ENCODE assay signal across 8 cellular contexts in genomic region chr1:157156058-157156541, GRCh38. TPM values are rescaled to one million over a fixed set of nuclear protein-coding genes. Genes with fewer than 3 reads are reported as not detected.
DNase-seq lines count a peak whose midpoint lies in the region; TF ChIP-seq lines count a peak whose summit lies in the region.

No MANE protein-coding gene starts in this region.

- H3K4me3 ChIP-seq in BE2C (ENCODE audit: low read depth, low read length), result peak overlapping the region; percentile 61
- peak overlapping the region; percentile 19 for H3K4me3 ChIP-seq in HAP-1
- peak overlapping the region; percentile 25 for H3K4me3 ChIP-seq in choroid plexus epithelial cell (ENCODE audit: low read depth, low read length)
- no peak overlapping the region for H3K4me3 ChIP-seq in lower leg skin (ENCODE audit: low read depth, poor library complexity, severe bottlenecking)

- peak; percentile 90 for TF ChIP-seq CTCF in BE2C (IDR thresholded peaks at IDR 0.05; ENCODE audit: low read depth, low read length)
- TF ChIP-seq CTCF in choroid plexus epithelial cell (conservative IDR thresholded peaks at IDR 0.05; ENCODE audit: low read depth, low read length), result peak; percentile 95
- peak in 1 of 3 donors; percentile 93 for TF ChIP-seq CTCF in lower leg skin (IDR thresholded peaks at IDR 0.05)

- no peak overlapping the region for H3K4me3 Mint-ChIP-seq in activated CD4-positive, alpha-beta T cell treated with anti-CD3 and anti-CD28 coated beads, Interleukin-2, amount 10 ng/mL, durations not matched to agents 7 days and 5 days

- no peaks in the 10 kb centered on the region for H3K9me3 Mint-ChIP-seq in activated CD4-positive, alpha-beta T cell treated with anti-CD3 and anti-CD28 coated beads, Interleukin-2, amount 10 ng/mL, durations not matched to agents 7 days and 5 days

- H3K27me3 ChIP-seq in BE2C (no peaks in the 10 kb centered on the region), HAP-1 (ENCODE audit: low read depth) (no peaks in the 10 kb centered on the region)

- in situ Hi-C loops in HAP-1 (cut with MboI; ENCODE audit: low sequenced_read_pairs), result no loop called here

- H3K36me3 Mint-ChIP-seq in activated CD4-positive, alpha-beta T cell treated with anti-CD3 and anti-CD28 coated beads, Interleukin-2, amount 10 ng/mL, durations not matched to agents 7 days and 5 days (ENCODE audit: low read depth), result no peaks in the 10 kb centered on the region

- no peaks in the 10 kb centered on the region for H3K36me3 ChIP-seq in BE2C
- H3K36me3 ChIP-seq in HAP-1 (replicated peaks), result no peaks in the 10 kb centered on the region

- H3K9me3 ChIP-seq in BE2C (no peaks in the 10 kb centered on the region), HAP-1 (no peaks in the 10 kb centered on the region)

- intact Hi-C loops in lower leg skin (cut with DNase I; ENCODE audit: low total_unique reads), result no loop called here

- peaks cover 22% of the 10 kb centered on the region for H3K27me3 Mint-ChIP-seq in activated CD4-positive, alpha-beta T cell treated with anti-CD3 and anti-CD28 coated beads, Interleukin-2, amount 10 ng/mL, durations not matched to agents 7 days and 5 days

- CTCF ChIA-PET in activated CD4-positive, alpha-beta T cell treated with anti-CD3 and anti-CD28 coated beads, Interleukin-2, amount 10 ng/mL, durations not matched to agents 7 days and 5 days (lab: Charles Lee), result interaction anchor here (0.8 to 11.8 kb wide), 22 partner anchors 9 to 74 kb away, joined by 3 to 176 read pairs (median 5); partner anchors contain the start of gene ETV3L

- H3K4me1 ChIP-seq in BE2C, result peaks cover 33% of the 10 kb centered on the region
- H3K4me1 ChIP-seq in HAP-1, result peaks cover 37% of the 10 kb centered on the region

- 5% methylated on average over 14 of the region's 14 CpGs for WGBS in lower leg skin, 2 donors

- peaks cover 19% of the 10 kb centered on the region for H3K4me1 Mint-ChIP-seq in activated CD4-positive, alpha-beta T cell treated with anti-CD3 and anti-CD28 coated beads, Interleukin-2, amount 10 ng/mL, durations not matched to agents 7 days and 5 days

- DNase-seq in BE2C, result peak; percentile 87
- peak; percentile 75 to 91 for DNase-seq in HAP-1 (ENCODE audit: low spot score in 2 of 2)
- DNase-seq in NCI-H345 treated with DMSO at 0.1 percent for 48 hours (lab: John Stamatoyannopoulos, UW; ENCODE audit: unreplicated experiment), result peak; percentile 28
- peak; percentile 81 for DNase-seq in activated CD4-positive, alpha-beta T cell treated with anti-CD3 and anti-CD28 coated beads, Interleukin-2, amount 10 ng/mL, durations not matched to agents 7 days and 5 days
- peak; percentile 67 for DNase-seq in choroid plexus epithelial cell (ENCODE audit: low read depth)
- peak; percentile 62 to 95 for DNase-seq in lower leg skin (ENCODE audit: low spot score in 2 of 2)
- peak; percentile 47 for DNase-seq in stimulated activated CD8-positive, alpha-beta memory T cell treated with anti-CD3 and anti-CD28 coated beads, Interleukin-12 subunit alpha, Interleukin-12 subunit beta, amount 100 ng/mL, for 4 hours (ENCODE audit: low read depth)
- no peak for DNase-seq in occipital lobe (lab: John Stamatoyannopoulos, UW)

- POLR2A ChIA-PET in activated CD4-positive, alpha-beta T cell treated with anti-CD3 and anti-CD28 coated beads, Interleukin-2, amount 10 ng/mL, durations not matched to agents 7 days and 5 days (lab: Charles Lee), result interaction anchor here (1.5 kb wide), 1 partner anchor 66 kb away, joined by 5 read pairs; no protein-coding TSS in a partner anchor

- peak overlapping the region; percentile 68 for H3K27ac Mint-ChIP-seq in activated CD4-positive, alpha-beta T cell treated with anti-CD3 and anti-CD28 coated beads, Interleukin-2, amount 10 ng/mL, durations not matched to agents 7 days and 5 days

- no peak for TF ChIP-seq POLR2A in lower leg skin (IDR thresholded peaks at IDR 0.05)

RNA-seq across cellular contexts. Expression of gene ETV3, which starts 17.9 kb away (rescaled TPM):
- polyA plus RNA-seq in BE2C (2012; ENCODE audit: insufficient read depth, insufficient read length, low read depth), result 32.5 TPM
- 10 to 100 TPM; 33.3 to 37.5 TPM for total RNA-seq in activated CD4-positive, alpha-beta T cell treated with anti-CD3 and anti-CD28 coated beads, Interleukin-2, amount 10 ng/mL, durations not matched to agents 7 days and 5 days
- 100 to 1,000 TPM in 1 of 4 donors, 10 to 100 TPM in 3; 81.2 to 117 (median 91.0) TPM for total RNA-seq in lower leg skin
- total RNA-seq in occipital lobe, result 16.5 TPM

RNA-seq across cellular contexts. Expression of gene ETV3L, which starts 56.5 kb away (rescaled TPM):
- not detected for polyA plus RNA-seq in BE2C (2012; ENCODE audit: insufficient read depth, insufficient read length, low read depth)
- total RNA-seq in activated CD4-positive, alpha-beta T cell treated with anti-CD3 and anti-CD28 coated beads, Interleukin-2, amount 10 ng/mL, durations not matched to agents 7 days and 5 days, result not detected
- total RNA-seq in lower leg skin, result not detected
- not detected for total RNA-seq in occipital lobe
